ENCODE assay signal across 9 cellular contexts in genomic region chr18:77057043-77057442, GRCh38.
DNase-seq lines count a peak whose midpoint lies in the region; ATAC-seq, FAIRE-seq and TF ChIP-seq lines count a peak whose summit lies in the region.
"Had no signal": no experiment of that assay in that cellular context is flagged by ENCODE, and none has a peak within 500 bp of the region (broad histone marks: within the 10 kb centered on the region; RNA-seq: fewer than 3 reads in every experiment).

No MANE protein-coding gene starts in this region.

- intact Hi-C loops in activated CD8-positive, alpha-beta T cell treated with anti-CD3 and anti-CD28 coated beads for 36 hours (cut with micrococcal nuclease), result no loop called here

- H3K4me1 ChIP-seq in keratinocyte (ENCODE audit: control insufficient read depth, extremely low read depth, insufficient read depth, low read length) (peaks cover 12% of the 10 kb centered on the region), subcutaneous abdominal adipose tissue (ENCODE audit: control insufficient read depth in 5 of 5, insufficient read depth in 5 of 5, low read length in 5 of 5) (peaks cover 9 to 76% (median 62%) of the 10 kb centered on the region in 5 donors)

- H3K79me2 ChIP-seq in keratinocyte (ENCODE audit: control insufficient read depth, insufficient read depth, low read length), result peaks cover 63% of the 10 kb centered on the region

- no peaks in the 10 kb centered on the region for H3K9me3 ChIP-seq in keratinocyte (ENCODE audit: control insufficient read depth, low read depth, low read length)
- no peaks in the 10 kb centered on the region for H3K9me3 ChIP-seq in subcutaneous abdominal adipose tissue (ENCODE audit: control insufficient read depth in 5 of 5, low read length in 5 of 5)

- H3K27ac ChIP-seq in keratinocyte (ENCODE audit: control insufficient read depth, insufficient read depth, low read length) (peak overlapping the region; percentile 24), subcutaneous abdominal adipose tissue (ENCODE audit: low read depth, low read length) (peak overlapping the region; percentile 76)

- no peaks in the 10 kb centered on the region for H3K9me3 Mint-ChIP-seq in T-helper 1 cell treated with Interleukin-12 subunit alpha and Interleukin-12 subunit beta and Interleukin-4 antibody, amounts not matched to agents 30 μg/mL and 1 μg/mL, for 36 hours
- no peaks in the 10 kb centered on the region for H3K9me3 Mint-ChIP-seq in activated CD8-positive, alpha-beta T cell treated with anti-CD3 and anti-CD28 coated beads for 36 hours

- no peaks in the 10 kb centered on the region for H3K9me1 ChIP-seq in keratinocyte (ENCODE audit: control insufficient read depth, extremely low read depth, insufficient read depth, low read length)

- H3K27me3 ChIP-seq in keratinocyte (ENCODE audit: control insufficient read depth, extremely low read depth, insufficient read depth, low read length) (no peaks in the 10 kb centered on the region), subcutaneous abdominal adipose tissue (ENCODE audit: control insufficient read depth in 5 of 5, insufficient read depth in 4 of 5, low read length in 5 of 5) (no peaks in the 10 kb centered on the region)

- H3K4me3 ChIP-seq in keratinocyte (ENCODE audit: control insufficient read depth in 2 of 3, extremely low read depth in 1 of 3, insufficient read depth in 2 of 3, low read depth in 1 of 3, low read length in 3 of 3) (no peak overlapping the region), subcutaneous abdominal adipose tissue (ENCODE audit: low read depth in 1 of 5, low read length in 5 of 5) (peak overlapping the region in 2 of 5 donors; percentile 6 to 46)

- ATAC-seq in activated CD8-positive, alpha-beta T cell treated with anti-CD3 and anti-CD28 coated beads for 36 hours, result no peak
- no peak for ATAC-seq in esophagus mucosa

- H4K20me1 ChIP-seq in keratinocyte (ENCODE audit: control insufficient read depth, extremely low read depth, insufficient read depth, low read length), result peaks cover 2% of the 10 kb centered on the region

- no peak for DNase-seq in T-helper 1 cell
- DNase-seq in activated CD8-positive, alpha-beta T cell treated with anti-CD3 and anti-CD28 coated beads for 36 hours, result no peak
- DNase-seq in keratinocyte (ENCODE audit: low read depth, low spot score), result no peak
- no peak for DNase-seq in stimulated activated CD4-positive, alpha-beta T cell treated with anti-CD3 and anti-CD28 coated beads, Interleukin-4, amount 100 ng/mL, for 1 hour
- no peak for DNase-seq in NCI-H1694 treated with DMSO at 0.1 percent for 48 hours (lab: John Stamatoyannopoulos, UW)

- no peak overlapping the region for H3K9ac ChIP-seq in keratinocyte (ENCODE audit: control insufficient read depth, extremely low read depth, insufficient read depth, low read length)
- H3K9ac ChIP-seq in subcutaneous abdominal adipose tissue (ENCODE audit: low read length in 5 of 5), result peak overlapping the region in 3 of 5 donors; percentile 3 to 46 (median 10)

- CTCF ChIA-PET in activated CD8-positive, alpha-beta T cell treated with anti-CD3 and anti-CD28 coated beads for 36 hours (lab: Charles Lee), result interaction anchor here (0.9 to 1.9 kb wide), 6 partner anchors 8 to 255 kb away, joined by 3 to 13 read pairs (median 3); no protein-coding TSS in a partner anchor

- peak overlapping the region; percentile 90 for H3K27ac Mint-ChIP-seq in T-helper 1 cell treated with Interleukin-12 subunit alpha and Interleukin-12 subunit beta and Interleukin-4 antibody, amounts not matched to agents 30 μg/mL and 1 μg/mL, for 36 hours
- peak overlapping the region; percentile 93 for H3K27ac Mint-ChIP-seq in activated CD8-positive, alpha-beta T cell treated with anti-CD3 and anti-CD28 coated beads for 36 hours

- no peaks in the 10 kb centered on the region for H3K27me3 Mint-ChIP-seq in T-helper 1 cell treated with Interleukin-12 subunit alpha and Interleukin-12 subunit beta and Interleukin-4 antibody, amounts not matched to agents 30 μg/mL and 1 μg/mL, for 36 hours (ENCODE audit: low read depth)
- no peaks in the 10 kb centered on the region for H3K27me3 Mint-ChIP-seq in activated CD8-positive, alpha-beta T cell treated with anti-CD3 and anti-CD28 coated beads for 36 hours

- POLR2A ChIA-PET in activated CD8-positive, alpha-beta T cell treated with anti-CD3 and anti-CD28 coated beads for 36 hours (lab: Charles Lee), result interaction anchor here (1.5 to 2.5 kb wide), 3 partner anchors 10 to 75 kb away, joined by 4 to 9 read pairs (median 5); partner anchors contain the start of gene MBP

- peaks cover 14 to 20% of the 10 kb centered on the region in 2 experiments for H3K36me3 ChIP-seq in keratinocyte (ENCODE audit: control insufficient read depth in 2 of 2, extremely low read depth in 1 of 2, insufficient read depth in 2 of 2, low read length in 2 of 2)
- H3K36me3 ChIP-seq in subcutaneous abdominal adipose tissue (ENCODE audit: control insufficient read depth in 5 of 5, insufficient read depth in 5 of 5, low read length in 5 of 5), result peaks cover 0 to 3% (median 0%) of the 10 kb centered on the region in 5 donors

- peak; percentile 64 for FAIRE-seq in keratinocyte (lab: Jason Lieb, UNC)
- FAIRE-seq: islet of Langerhans had no signal

- no peak overlapping the region for H3K4me2 ChIP-seq in keratinocyte (ENCODE audit: control insufficient read depth, extremely low read depth, insufficient read depth, low read depth, low read length)

- peaks cover 73% of the 10 kb centered on the region for H3K4me1 Mint-ChIP-seq in T-helper 1 cell treated with Interleukin-12 subunit alpha and Interleukin-12 subunit beta and Interleukin-4 antibody, amounts not matched to agents 30 μg/mL and 1 μg/mL, for 36 hours (ENCODE audit: low read depth)
- H3K4me1 Mint-ChIP-seq in activated CD8-positive, alpha-beta T cell treated with anti-CD3 and anti-CD28 coated beads for 36 hours (ENCODE audit: low read depth), result peaks cover 75% of the 10 kb centered on the region

- H3K36me3 Mint-ChIP-seq in T-helper 1 cell treated with Interleukin-12 subunit alpha and Interleukin-12 subunit beta and Interleukin-4 antibody, amounts not matched to agents 30 μg/mL and 1 μg/mL, for 36 hours (ENCODE audit: low read depth), result peaks cover 26% of the 10 kb centered on the region
- peaks cover 35% of the 10 kb centered on the region for H3K36me3 Mint-ChIP-seq in activated CD8-positive, alpha-beta T cell treated with anti-CD3 and anti-CD28 coated beads for 36 hours (ENCODE audit: low read depth)

- TF ChIP-seq CTCF in activated CD8-positive, alpha-beta T cell treated with anti-CD3 and anti-CD28 coated beads for 36 hours (IDR thresholded peaks at IDR 0.05), result no peak
- TF ChIP-seq CTCF in keratinocyte (optimal IDR thresholded peaks at IDR 0.05 in 1 of 3, IDR thresholded peaks at IDR 0.05 in 1 of 3, conservative IDR thresholded peaks at IDR 0.05 in 1 of 3; ENCODE audit: extremely low read depth in 1 of 3, insufficient read depth in 2 of 3, low read length in 3 of 3), result no peak

- dilution Hi-C loops in keratinocyte (cut with MboI; ENCODE audit: extremely low pct_ligation_motif_present, low sequenced_read_pairs), result no loop called here

- no peak overlapping the region for H3K4me3 Mint-ChIP-seq in T-helper 1 cell treated with Interleukin-12 subunit alpha and Interleukin-12 subunit beta and Interleukin-4 antibody, amounts not matched to agents 30 μg/mL and 1 μg/mL, for 36 hours
- no peak overlapping the region for H3K4me3 Mint-ChIP-seq in activated CD8-positive, alpha-beta T cell treated with anti-CD3 and anti-CD28 coated beads for 36 hours

- H2AFZ ChIP-seq in keratinocyte (ENCODE audit: control insufficient read depth, low read length), result no peak overlapping the region
